ENCODE assay signal across 29 cellular contexts in the genomic region with DNA sequence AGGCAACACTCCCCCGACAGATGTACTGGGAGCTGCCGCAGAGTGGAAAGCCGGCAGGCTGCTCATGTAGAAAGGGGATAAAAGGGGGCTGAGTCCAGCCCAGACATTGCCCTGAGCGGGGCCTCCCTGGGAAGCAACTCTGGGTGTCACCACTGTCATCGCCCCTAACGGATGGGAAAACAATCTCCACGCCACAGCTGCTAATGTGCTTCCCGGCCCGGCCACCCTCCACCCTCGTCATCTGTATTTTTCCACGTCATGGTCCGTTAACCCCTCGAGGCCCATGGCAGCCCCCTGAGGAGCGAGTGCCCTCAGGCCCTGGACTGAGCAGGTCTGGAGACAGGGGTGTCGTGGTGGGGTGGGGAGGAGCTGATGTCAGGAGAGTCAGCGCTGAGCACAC.
DNase-seq lines count a peak whose midpoint lies in the region; ATAC-seq and TF ChIP-seq lines count a peak whose summit lies in the region.
"Had no signal": no experiment of that assay in that cellular context is flagged by ENCODE, and none has a peak within 500 bp of the region (broad histone marks: within the 10 kb centered on the region; RNA-seq: fewer than 3 reads in every experiment).

No MANE protein-coding gene starts in this region.

- TF ChIP-seq CTCF in left ventricle myocardium inferior (IDR thresholded peaks at IDR 0.05; ENCODE audit: borderline replicate concordance) (no peak), right lobe of liver (IDR thresholded peaks at IDR 0.05) (no peak)

- WGBS in right lobe of liver (ENCODE audit: insufficient coverage, low coverage, low lambda C conversion rate, missing lambda C conversion rate): 0% methylated on average over 1 of the region's 16 CpGs
- 75 to 77% methylated on average over 16 of the region's 16 CpGs for WGBS in aorta, 2 donors

- ATAC-seq in left ventricle myocardium superior (no peak), right lobe of liver (no peak), sciatic nerve (no peak), aorta (ENCODE audit: low FRiP score) (no peak), HG02852 (IDR thresholded peaks at IDR 0.05; ENCODE audit: unreplicated experiment) (no peak)
- ATAC-seq: gastrocnemius medialis, GM12878, SK-N-SH treated with all-trans-retinoic acid at 6 μM for 48 hours had no signal

- no peaks in the 10 kb centered on the region for H3K36me3 ChIP-seq in left ventricle myocardium inferior
- no peaks in the 10 kb centered on the region for H3K36me3 ChIP-seq in right lobe of liver
- no peaks in the 10 kb centered on the region for H3K36me3 ChIP-seq in aorta (ENCODE audit: control insufficient read depth in 1 of 2, insufficient read depth in 2 of 2, low read length in 1 of 2)
- H3K36me3 ChIP-seq: esophagus squamous epithelium, gastrocnemius medialis, neural progenitor cell, prostate gland had no signal

- DNase-seq in left ventricle myocardium superior (peak; percentile 23), left ventricle myocardium inferior (no peak), right lobe of liver (peak; percentile 10 to 49 (median 34)), sciatic nerve (ENCODE audit: low spot score) (peak; percentile 43), aorta (peak; percentile 35 to 67), SKM-1 treated with dmso at 0.1 percent for 144 hours (lab: John Stamatoyannopoulos, UW; ENCODE audit: unreplicated experiment) (no peak)
- DNase-seq in stimulated activated CD4-positive, alpha-beta T cell treated with anti-CD3 and anti-CD28 coated beads, Interleukin-4, amount 100 ng/mL, for 24 hours: no peak
- DNase-seq: activated CD4-positive, alpha-beta T cell treated with anti-CD3 and anti-CD28 coated beads for 4 hours; activated CD8-positive, alpha-beta memory T cell treated with anti-CD3 and anti-CD28 coated beads for 24 hours; activated naive CD8-positive, alpha-beta T cell treated with anti-CD3 and anti-CD28 coated beads, Interleukin-2, amount 50 U/mL, for 24 hours; CD4-positive, alpha-beta memory T cell; dermis blood vessel endothelial cell; EL; esophagus squamous epithelium; hypothalamus; immature natural killer cell; MM.1S; NCI-H446; NCI-H82; T-helper 2 cell had no signal

- H3K27me3 ChIP-seq in left ventricle myocardium inferior (ENCODE audit: low read depth) (peaks cover 11% of the 10 kb centered on the region), right lobe of liver (no peaks in the 10 kb centered on the region), aorta (ENCODE audit: control insufficient read depth in 1 of 2, insufficient read depth in 2 of 2, low read length in 1 of 2) (no peaks in the 10 kb centered on the region)
- H3K27me3 ChIP-seq: gastrocnemius medialis, neural progenitor cell had no signal

- H3K9me3 ChIP-seq in left ventricle myocardium inferior (replicated peaks): no peaks in the 10 kb centered on the region
- no peaks in the 10 kb centered on the region for H3K9me3 ChIP-seq in right lobe of liver
- no peaks in the 10 kb centered on the region for H3K9me3 ChIP-seq in aorta (ENCODE audit: control insufficient read depth, low read length)
- H3K9me3 ChIP-seq: esophagus squamous epithelium, gastrocnemius medialis, prostate gland had no signal

- intact Hi-C loops in left ventricle myocardium superior (cut with micrococcal nuclease) (no loop called here), left ventricle myocardium inferior (cut with micrococcal nuclease) (no loop called here), right lobe of liver (cut with DNase I) (no loop called here), sciatic nerve (cut with DNase I) (no loop called here), aorta (cut with DNase I) (no loop called here)

- H3K4me1 ChIP-seq in left ventricle myocardium inferior: peaks cover 7% of the 10 kb centered on the region
- no peaks in the 10 kb centered on the region for H3K4me1 ChIP-seq in right lobe of liver
- H3K4me1 ChIP-seq in aorta (ENCODE audit: control insufficient read depth in 1 of 2, insufficient read depth in 2 of 2, low read length in 2 of 2): no peaks in the 10 kb centered on the region
- H3K4me1 ChIP-seq: gastrocnemius medialis, prostate gland had no signal

- H3K4me3 ChIP-seq in left ventricle myocardium inferior (no peak overlapping the region), right lobe of liver (no peak overlapping the region), aorta (ENCODE audit: low read length in 2 of 2) (no peak overlapping the region)
- H3K4me3 ChIP-seq: esophagus squamous epithelium, gastrocnemius medialis, GM12878, lung, neural progenitor cell, prostate gland had no signal

- H3K27ac ChIP-seq in left ventricle myocardium inferior (replicated peaks) (no peak overlapping the region), right lobe of liver (no peak overlapping the region), aorta (ENCODE audit: low read depth in 1 of 2, low read length in 2 of 2) (no peak overlapping the region)
- H3K27ac ChIP-seq: esophagus squamous epithelium, gastrocnemius medialis, KMS-11, neural progenitor cell, prostate gland, RWPE1 had no signal

- TF ChIP-seq POLR2A in right lobe of liver (IDR thresholded peaks at IDR 0.05): no peak

Comparison
In these comparisons a context has a peak if more than half of its experiments do, and no peak if none do; other contexts are left out.
1. DNase-seq: peak in left ventricle myocardium superior (single experiment), right lobe of liver (3 of 3), sciatic nerve (single experiment) and aorta (2 of 2); none in left ventricle myocardium inferior (single experiment), stimulated activated CD4-positive, alpha-beta T cell treated with anti-CD3 and anti-CD28 coated beads, Interleukin-4, amount 100 ng/mL, for 24 hours (single experiment) and SKM-1 treated with dmso at 0.1 percent for 144 hours (single experiment).